ENCODE assay signal across 38 cellular contexts in the genomic region with DNA sequence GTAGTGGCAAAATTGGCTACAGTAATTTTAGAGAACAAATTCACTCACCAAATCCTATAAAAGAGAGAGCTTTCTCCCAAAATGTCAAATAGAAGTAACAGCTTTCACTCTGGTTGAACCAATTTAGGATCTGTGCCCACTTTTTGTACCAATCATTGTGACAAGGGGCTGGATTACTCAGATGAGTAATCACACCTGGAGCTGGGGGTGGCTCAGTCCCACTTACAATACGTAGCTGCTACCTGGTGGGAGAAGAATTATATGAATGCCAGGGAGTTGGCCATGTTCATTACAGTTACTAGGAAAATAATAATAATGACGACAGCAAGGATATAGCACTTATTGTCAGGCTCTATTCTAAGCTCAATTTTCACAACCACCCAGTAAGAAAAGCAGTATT. TPM values are rescaled to one million over a fixed set of nuclear protein-coding genes. Genes with fewer than 3 reads are reported as not detected.
"Had no signal": no experiment of that assay in that cellular context is flagged by ENCODE, and none has a peak within 500 bp of the region (broad histone marks: within the 10 kb centered on the region; RNA-seq: fewer than 3 reads in every experiment).

No MANE protein-coding gene starts in this region.

- DNase-seq: activated effector memory CD4-positive, alpha-beta T cell treated with Interleukin-2 at 50 U/mL for 16 hours; activated gamma-delta T cell; activated gamma-delta T cell treated with Interleukin-2 at 50 U/mL for 16 hours; activated naive CD4-positive, alpha-beta T cell; activated naive CD4-positive, alpha-beta T cell treated with anti-CD3 and anti-CD28 coated beads, Interleukin-2, amount 10 ng/mL, durations not matched to agents 7 days and 5 days; activated naive CD4-positive, alpha-beta T cell treated with anti-CD3 and anti-CD28 coated beads, Interleukin-2, amount 50 U/mL, for 16 hours; activated naive CD4-positive, alpha-beta T cell treated with Interleukin-2 at 50 U/mL for 16 hours; activated naive CD8-positive, alpha-beta T cell treated with anti-CD3 and anti-CD28 coated beads for 36 hours; activated naive CD8-positive, alpha-beta T cell treated with anti-CD3 and anti-CD28 coated beads, Interleukin-2, amount 10 ng/mL, durations not matched to agents 7 days and 5 days; activated naive CD8-positive, alpha-beta T cell treated with anti-CD3 and anti-CD28 coated beads, Interleukin-2, amount 50 U/mL, for 24 hours; activated T-cell treated with anti-CD3 and anti-CD28 coated beads for 4 hours; activated T-cell treated with anti-CD3 and anti-CD28 coated beads, Interleukin-2, amount 50 U/mL, for 1 hour; activated T-cell treated with anti-CD3 and anti-CD28 coated beads, Interleukin-2, amount 50 U/mL, for 24 hours; activated T-cell treated with anti-CD3 and anti-CD28 coated beads, Interleukin-2, amount 50 U/mL, for 4 hours; activated T-cell treated with anti-CD3 and anti-CD28 coated beads, Interleukin-2, amount 50 U/mL, for 48 hours; activated T-cell treated with anti-CD3 and anti-CD28 coated beads, Interleukin-2, amount 50 U/mL, for 72 hours; adrenal gland; amniotic stem cell; amygdala; anterior cingulate cortex; aorta; body of pancreas; brain microvascular endothelial cell; central memory CD4-positive, alpha-beta T cell; cerebellar nuclear complex had no signal

- H3K27me3 Mint-ChIP-seq: activated naive CD8-positive, alpha-beta T cell; activated naive CD8-positive, alpha-beta T cell treated with anti-CD3 and anti-CD28 coated beads, Interleukin-2, amount 10 ng/mL, durations not matched to agents 7 days and 5 days; activated naive CD8-positive, alpha-beta T cell treated with anti-CD3 and anti-CD28 coated beads, Interleukin-2, amount 50 U/mL, for 24 hours; activated T-cell treated with anti-CD3 and anti-CD28 coated beads, Interleukin-2, amount 50 U/mL, for 24 hours had no signal

- H3K36me3 Mint-ChIP-seq: activated naive CD4-positive, alpha-beta T cell treated with anti-CD3 and anti-CD28 coated beads, Interleukin-2, amount 10 ng/mL, durations not matched to agents 7 days and 5 days; activated naive CD8-positive, alpha-beta T cell; activated naive CD8-positive, alpha-beta T cell treated with anti-CD3 and anti-CD28 coated beads for 36 hours; activated naive CD8-positive, alpha-beta T cell treated with anti-CD3 and anti-CD28 coated beads, Interleukin-2, amount 10 ng/mL, durations not matched to agents 7 days and 5 days; brain had no signal

- H3K9me3 Mint-ChIP-seq: activated naive CD4-positive, alpha-beta T cell treated with anti-CD3 and anti-CD28 coated beads, Interleukin-2, amount 10 ng/mL, durations not matched to agents 7 days and 5 days; activated T-cell treated with anti-CD3 and anti-CD28 coated beads, Interleukin-2, amount 50 U/mL, for 24 hours; activated T-cell treated with anti-CD3 and anti-CD28 coated beads, Interleukin-2, amount 50 U/mL, for 4 hours; activated T-helper 2 cell treated with anti-CD3 and anti-CD28 coated beads, Interferon-gamma antibody, Interleukin-2, Interleukin-4, amounts not matched to agents 10 μg/mL and 5 μg/mL and 100 μg/mL, durations not matched to agents 14 hours and 24 hours and 36 hours; central memory CD8-positive, alpha-beta T cell had no signal

- H3K27ac Mint-ChIP-seq: activated naive CD4-positive, alpha-beta T cell treated with anti-CD3 and anti-CD28 coated beads, Interleukin-2, amount 10 ng/mL, durations not matched to agents 7 days and 5 days; activated naive CD4-positive, alpha-beta T cell treated with anti-CD3 and anti-CD28 coated beads, Interleukin-2, amount 50 U/mL, for 24 hours; activated naive CD4-positive, alpha-beta T cell treated with anti-CD3 and anti-CD28 coated beads, Interleukin-2, amount 50 U/mL, for 72 hours; activated naive CD8-positive, alpha-beta T cell; activated naive CD8-positive, alpha-beta T cell treated with anti-CD3 and anti-CD28 coated beads for 36 hours; activated naive CD8-positive, alpha-beta T cell treated with anti-CD3 and anti-CD28 coated beads, Interleukin-2, amount 10 ng/mL, durations not matched to agents 7 days and 5 days; activated naive CD8-positive, alpha-beta T cell treated with anti-CD3 and anti-CD28 coated beads, Interleukin-2, amount 50 U/mL, for 24 hours; activated T-cell treated with anti-CD3 and anti-CD28 coated beads, Interleukin-2, amount 50 U/mL, for 24 hours; activated T-cell treated with anti-CD3 and anti-CD28 coated beads, Interleukin-2, amount 50 U/mL, for 72 hours; activated T-helper 1 cell treated with anti-CD3 and anti-CD28 coated beads, Interleukin-12 subunit alpha, Interleukin-12 subunit beta, Interleukin-2, Interleukin-4 antibody, amounts not matched to agents 30 ng/mL and 10 ng/mL and 1 ng/mL, durations not matched to agents 14 hours and 24 hours and 36 hours; activated T-helper 17 cell treated with anti-CD3 and anti-CD28 coated beads, Interleukin-2, amount 50 U/mL, for 72 hours; activated T-helper 2 cell treated with anti-CD3 and anti-CD28 coated beads, Interferon-gamma antibody, Interleukin-2, Interleukin-4, amounts not matched to agents 10 μg/mL and 5 μg/mL and 100 μg/mL, durations not matched to agents 14 hours and 24 hours and 36 hours; brain had no signal

- H3K4me1 Mint-ChIP-seq: activated naive CD4-positive, alpha-beta T cell treated with anti-CD3 and anti-CD28 coated beads, Interleukin-2, amount 10 ng/mL, durations not matched to agents 7 days and 5 days; activated naive CD4-positive, alpha-beta T cell treated with anti-CD3 and anti-CD28 coated beads, Interleukin-2, amount 50 U/mL, for 24 hours; activated naive CD8-positive, alpha-beta T cell treated with anti-CD3 and anti-CD28 coated beads for 36 hours; activated naive CD8-positive, alpha-beta T cell treated with anti-CD3 and anti-CD28 coated beads, Interleukin-2, amount 10 ng/mL, durations not matched to agents 7 days and 5 days; activated naive CD8-positive, alpha-beta T cell treated with anti-CD3 and anti-CD28 coated beads, Interleukin-2, amount 50 U/mL, for 24 hours; activated T-helper 17 cell treated with anti-CD3 and anti-CD28 coated beads, Interleukin-2, amount 50 U/mL, for 72 hours; brain; central memory CD8-positive, alpha-beta T cell had no signal

- H3K4me3 Mint-ChIP-seq: activated naive CD4-positive, alpha-beta T cell treated with anti-CD3 and anti-CD28 coated beads, Interleukin-2, amount 10 ng/mL, durations not matched to agents 7 days and 5 days; activated naive CD4-positive, alpha-beta T cell treated with anti-CD3 and anti-CD28 coated beads, Interleukin-2, amount 50 U/mL, for 24 hours; activated naive CD8-positive, alpha-beta T cell; activated naive CD8-positive, alpha-beta T cell treated with anti-CD3 and anti-CD28 coated beads for 36 hours; activated naive CD8-positive, alpha-beta T cell treated with anti-CD3 and anti-CD28 coated beads, Interleukin-2, amount 10 ng/mL, durations not matched to agents 7 days and 5 days; activated naive CD8-positive, alpha-beta T cell treated with anti-CD3 and anti-CD28 coated beads, Interleukin-2, amount 50 U/mL, for 24 hours; activated T-cell treated with anti-CD3 and anti-CD28 coated beads, Interleukin-2, amount 50 U/mL, for 24 hours; activated T-cell treated with anti-CD3 and anti-CD28 coated beads, Interleukin-2, amount 50 U/mL, for 4 hours; activated T-cell treated with anti-CD3 and anti-CD28 coated beads, Interleukin-2, amount 50 U/mL, for 72 hours; activated T-helper 1 cell treated with anti-CD3 and anti-CD28 coated beads, Interleukin-12 subunit alpha, Interleukin-12 subunit beta, Interleukin-2, Interleukin-4 antibody, amounts not matched to agents 30 ng/mL and 10 ng/mL and 1 ng/mL, durations not matched to agents 14 hours and 24 hours and 36 hours; activated T-helper 17 cell treated with anti-CD3 and anti-CD28 coated beads, Interleukin-2, amount 50 U/mL, for 72 hours; brain; central memory CD8-positive, alpha-beta T cell had no signal

RNA-seq across cellular contexts. Expression of gene SLC26A3, which starts 23.4 kb away (rescaled TPM):
- total RNA-seq: activated naive CD4-positive, alpha-beta T cell treated with anti-CD3 and anti-CD28 coated beads, Interleukin-2, amount 50 U/mL, for 72 hours; activated naive CD8-positive, alpha-beta T cell treated with anti-CD3 and anti-CD28 coated beads for 36 hours; activated naive CD8-positive, alpha-beta T cell treated with anti-CD3 and anti-CD28 coated beads, Interleukin-2, amount 10 ng/mL, durations not matched to agents 7 days and 5 days; activated T-cell treated with anti-CD3 and anti-CD28 coated beads, Interleukin-2, amount 50 U/mL, for 72 hours; activated T-helper 1 cell treated with anti-CD3 and anti-CD28 coated beads, Interleukin-12 subunit alpha, Interleukin-12 subunit beta, Interleukin-2, Interleukin-4 antibody, amounts not matched to agents 30 ng/mL and 10 ng/mL and 1 ng/mL, durations not matched to agents 14 hours and 24 hours and 36 hours; activated T-helper 17 cell treated with anti-CD3 and anti-CD28 coated beads, Interleukin-2, amount 50 U/mL, for 72 hours; activated T-helper 2 cell treated with anti-CD3 and anti-CD28 coated beads, Interferon-gamma antibody, Interleukin-2, Interleukin-4, amounts not matched to agents 10 μg/mL and 5 μg/mL and 100 μg/mL, durations not matched to agents 14 hours and 24 hours and 36 hours; aorta; astrocyte; body of pancreas; bronchial epithelial cell; cardiac muscle cell; cardiac septum; chondrocyte had no signal
